Comparison of ENCODE assay signal across 19 cellular contexts in the genomic region with DNA sequence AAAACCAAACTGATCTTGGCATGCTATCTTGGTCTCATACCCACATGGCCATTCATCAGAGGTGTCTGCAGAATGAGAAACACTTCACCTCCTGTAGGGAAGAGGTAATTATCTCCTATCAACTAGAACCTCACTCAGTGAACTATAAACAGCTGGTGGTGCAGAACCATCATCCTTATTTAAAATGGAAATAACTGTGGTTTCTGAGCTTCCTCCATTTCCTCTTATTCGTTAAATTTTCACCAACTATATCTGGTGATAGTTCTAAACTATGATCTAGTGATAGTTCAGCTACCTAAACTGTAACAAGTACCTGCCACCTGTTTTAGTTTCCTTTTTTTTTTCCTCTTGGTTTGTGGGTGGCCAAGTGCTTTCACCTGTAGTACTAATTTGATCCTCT.
DNase-seq lines count a peak whose midpoint lies in the region; ATAC-seq, FAIRE-seq and TF ChIP-seq lines count a peak whose summit lies in the region.
"Had no signal": no experiment of that assay in that cellular context is flagged by ENCODE, and none has a peak within 500 bp of the region (broad histone marks: within the 10 kb centered on the region; RNA-seq: fewer than 3 reads in every experiment).

No MANE protein-coding gene starts in this region.

- TF ChIP-seq CTCF in A673 (conservative IDR thresholded peaks at IDR 0.05; ENCODE audit: low read depth, low read length) (no peak), OCI-LY7 (conservative IDR thresholded peaks at IDR 0.05; ENCODE audit: low read length) (no peak), esophagus squamous epithelium (IDR thresholded peaks at IDR 0.05) (no peak)

- BruUV-seq in A673 (replicated peaks; lab: Mats Ljungman, UMichigan) (no TSS peak), OCI-LY7 (replicated peaks; lab: Mats Ljungman, UMichigan) (no TSS peak)

- H3K9me3 ChIP-seq in A673 (ENCODE audit: low read depth, low read length, poor library complexity, severe bottlenecking) (no peaks in the 10 kb centered on the region), OCI-LY7 (ENCODE audit: low read length) (peaks cover 5% of the 10 kb centered on the region; the same call in 1 of the 2 replicates), esophagus squamous epithelium (peaks cover 0 to 4% (median 0%) of the 10 kb centered on the region in 3 donors)
- H3K9me3 ChIP-seq: MG63, SJCRH30 had no signal

- H3K9me2 ChIP-seq in OCI-LY7 (ENCODE audit: insufficient read depth, low read length), result no peaks in the 10 kb centered on the region

- H3K4me3 ChIP-seq in A673 (ENCODE audit: low read depth, low read length, poor library complexity, severe bottlenecking) (no peak overlapping the region), OCI-LY7 (ENCODE audit: low read depth, low read length, poor library complexity, severe bottlenecking) (no peak overlapping the region), esophagus squamous epithelium (no peak overlapping the region)
- H3K4me3 ChIP-seq: MG63, SJCRH30, upper lobe of left lung had no signal

- H3K4me1 ChIP-seq in A673 (ENCODE audit: insufficient read depth, low read length, poor library complexity, severe bottlenecking) (no peaks in the 10 kb centered on the region), OCI-LY7 (ENCODE audit: insufficient read depth, low read length, poor library complexity, severe bottlenecking) (peaks cover 13% of the 10 kb centered on the region), esophagus squamous epithelium (no peaks in the 10 kb centered on the region)
- H3K4me1 ChIP-seq: SJCRH30, upper lobe of left lung had no signal

- H3K27me3 ChIP-seq in A673 (replicated peaks; ENCODE audit: insufficient read depth, low read depth, low read length, poor library complexity) (no peaks in the 10 kb centered on the region), esophagus squamous epithelium (no peaks in the 10 kb centered on the region)
- H3K27me3 ChIP-seq: MG63, SJCRH30, upper lobe of left lung had no signal

- POLR2A ChIA-PET in A673 (lab: Charles Lee; ENCODE audit: low non-redundant PET) (no interaction called here), OCI-LY7 (lab: Charles Lee) (interaction anchor here (1.0 to 1.4 kb wide), 4 partner anchors 9 to 63 kb away, joined by 3 to 7 read pairs (median 4); no protein-coding TSS in a partner anchor)

- no peak overlapping the region for H3K27ac ChIP-seq in A673 (ENCODE audit: low read depth, low read length, poor library complexity, severe bottlenecking)
- peak overlapping the region; percentile 27 for H3K27ac ChIP-seq in OCI-LY7 (ENCODE audit: low read depth, low read length, poor library complexity, severe bottlenecking)
- no peak overlapping the region for H3K27ac ChIP-seq in esophagus squamous epithelium
- H3K27ac ChIP-seq: SJCRH30, upper lobe of left lung had no signal

- H3K79me2 ChIP-seq in OCI-LY7 (ENCODE audit: insufficient read depth, low read depth, low read length), result peaks cover 30% of the 10 kb centered on the region; the same call in 1 of the 2 replicates

- WGBS in esophagus squamous epithelium, 2 donors, result 64 to 76% methylated on average over 1 of the region's 1 CpG

- no peak overlapping the region; the same call in 1 of the 2 replicates for H3K4me2 ChIP-seq in OCI-LY7 (ENCODE audit: low read length)

- H4K20me1 ChIP-seq in OCI-LY7 (ENCODE audit: insufficient read depth, low read length), result no peaks in the 10 kb centered on the region

- TF ChIP-seq POLR2A in GM12891 (IDR thresholded peaks at IDR 0.05; ENCODE audit: low read depth, low read length) (no peak), esophagus squamous epithelium (IDR thresholded peaks at IDR 0.05) (no peak)

- ATAC-seq in HG03108 (IDR thresholded peaks at IDR 0.05; ENCODE audit: unreplicated experiment) (peak; percentile 49), GM19467 (IDR thresholded peaks at IDR 0.05; ENCODE audit: unreplicated experiment) (no peak)

- intact Hi-C loops in A673 (cut with micrococcal nuclease; ENCODE audit: unreplicated experiment) (no loop called here), OCI-LY7 (cut with micrococcal nuclease; ENCODE audit: unreplicated experiment) (no loop called here), esophagus squamous epithelium (cut with DNase I) (no loop called here)

- H2AFZ ChIP-seq in OCI-LY7 (ENCODE audit: low read length), result no peak overlapping the region

- DNase-seq in A673 (ENCODE audit: low spot score) (peak; percentile 1), GM12891 (ENCODE audit: insufficient read length, low spot score) (no peak), OCI-LY7 (ENCODE audit: low spot score) (peak; percentile 7), NCI-H1436 treated with DMSO at 0.1 percent for 48 hours (lab: John Stamatoyannopoulos, UW) (no peak), esophagus squamous epithelium (lab: John Stamatoyannopoulos, UW) (no peak)
- no peak for DNase-seq in activated CD8-positive, alpha-beta memory T cell treated with anti-CD3 and anti-CD28 coated beads, Interleukin-2, amount 50 U/mL, for 48 hours
- DNase-seq: activated CD4-positive, alpha-beta T cell treated with anti-CD3 and anti-CD28 coated beads for 4 hours; activated naive CD8-positive, alpha-beta T cell treated with anti-CD3 and anti-CD28 coated beads, Interleukin-2, amount 10 ng/mL, durations not matched to agents 7 days and 5 days; activated T-cell treated with anti-CD3 and anti-CD28 coated beads, Interleukin-2, amount 50 U/mL, for 24 hours; GF-D8; MG63; midbrain; NCI-H2029 treated with DMSO at 0.1 percent for 48 hours; SJCRH30; T1000; upper lobe of left lung had no signal

- H3K36me3 ChIP-seq in A673 (ENCODE audit: insufficient read depth, low read length, poor library complexity, severe bottlenecking), result no peaks in the 10 kb centered on the region
- H3K36me3 ChIP-seq in OCI-LY7 (ENCODE audit: insufficient read depth, low read length), result peaks cover 88% of the 10 kb centered on the region
- H3K36me3 ChIP-seq in esophagus squamous epithelium, result peaks cover 0 to 23% (median 0%) of the 10 kb centered on the region in 3 donors
- H3K36me3 ChIP-seq: MG63, SJCRH30 had no signal

- peak; percentile 85 for FAIRE-seq in GM12891 (lab: Jason Lieb, UNC)
- FAIRE-seq: keratinocyte had no signal

- CTCF ChIA-PET in A673 (lab: Charles Lee) (no interaction called here), OCI-LY7 (lab: Charles Lee; ENCODE audit: unreplicated experiment) (no interaction called here)

TF ChIP-seq in GM12891, 5 proteins besides CTCF, POLR2A, EP300 and RAD21:
- TF ChIP-seq POLR2AphosphoS5 (IDR thresholded peaks at IDR 0.05; ENCODE audit: low read depth, low read length) (no peak), SPI1 (IDR thresholded peaks at IDR 0.05; ENCODE audit: low read depth, low read length) (0 out of 2 replicates have a peak, but pooled peaks have one; percentile 18)

Comparison
In these comparisons a context has a peak if more than half of its experiments do, and no peak if none do; other contexts are left out.
1. DNase-seq: peak in A673 (single experiment) and OCI-LY7 (single experiment); none in GM12891 (single experiment), NCI-H1436 treated with DMSO at 0.1 percent for 48 hours (single experiment), esophagus squamous epithelium (single experiment) and activated CD8-positive, alpha-beta memory T cell treated with anti-CD3 and anti-CD28 coated beads, Interleukin-2, amount 50 U/mL, for 48 hours (single experiment).